20 cellular contexts compared by ENCODE assay signal in genomic region chr7:129450295-129450694, GRCh38. TPM values are rescaled to one million over a fixed set of nuclear protein-coding genes. Genes with fewer than 3 reads are reported as not detected.
DNase-seq lines count a peak whose midpoint lies in the region; ATAC-seq and TF ChIP-seq lines count a peak whose summit lies in the region.
"Had no signal": no experiment of that assay in that cellular context is flagged by ENCODE, and none has a peak within 500 bp of the region (broad histone marks: within the 10 kb centered on the region; RNA-seq: fewer than 3 reads in every experiment).

No MANE protein-coding gene starts in this region.

- peaks cover 7% of the 10 kb centered on the region for H3K9me3 Mint-ChIP-seq in activated CD4-positive, alpha-beta T cell treated with anti-CD3 and anti-CD28 coated beads, Interleukin-2, amount 10 ng/mL, durations not matched to agents 24 days and 14 days
- H3K9me3 Mint-ChIP-seq in activated T-helper 2 cell treated with anti-CD3 and anti-CD28 coated beads, Interferon-gamma antibody, Interleukin-2, Interleukin-4, amounts not matched to agents 10 μg/mL and 5 μg/mL and 100 μg/mL, durations not matched to agents 14 hours and 24 hours and 36 hours: peaks cover 12% of the 10 kb centered on the region
- peaks cover 7% of the 10 kb centered on the region for H3K9me3 Mint-ChIP-seq in stimulated activated memory B cell treated with anti-CD40 and anti-IgM and Interleukin-4, amounts not matched to agents 10 μg/mL and 1 μg/mL and 100 μg/mL, for 72 hours

- dilution Hi-C loops in IMR-90 (cut with HindIII; ENCODE audit: low sequenced_read_pairs, unreplicated experiment): no loop called here

- 0 out of 2 replicates have a peak overlapping the region, but pooled peaks have one; percentile 13 for H2AK5ac ChIP-seq in IMR-90 (ENCODE audit: low read depth, low read length)

- in situ Hi-C loops in IMR-90 (cut with MboI; ENCODE audit: low sequenced_read_pairs): no loop called here

- H2BK20ac ChIP-seq in IMR-90 (ENCODE audit: low read depth, low read length): peak overlapping the region; percentile 61

- no peaks in the 10 kb centered on the region for H3K79me1 ChIP-seq in IMR-90 (ENCODE audit: low read depth in 1 of 2, low read length in 2 of 2)

- H3K27me3 ChIP-seq in IMR-90 (ENCODE audit: control insufficient read depth, insufficient read depth, low read length): no peaks in the 10 kb centered on the region
- no peaks in the 10 kb centered on the region for H3K27me3 ChIP-seq in uterus
- H3K27me3 ChIP-seq: BLaER1 treated with 17β-estradiol and CSF1 and Interleukin-3, amounts not matched to agents 10 nM and 100 nM had no signal

- H3K4me3 Mint-ChIP-seq in activated CD4-positive, alpha-beta T cell treated with anti-CD3 and anti-CD28 coated beads, Interleukin-2, amount 10 ng/mL, durations not matched to agents 24 days and 14 days: no peak overlapping the region
- no peak overlapping the region for H3K4me3 Mint-ChIP-seq in activated T-helper 2 cell treated with anti-CD3 and anti-CD28 coated beads, Interferon-gamma antibody, Interleukin-2, Interleukin-4, amounts not matched to agents 10 μg/mL and 5 μg/mL and 100 μg/mL, durations not matched to agents 14 hours and 24 hours and 36 hours (ENCODE audit: low read depth)
- no peak overlapping the region for H3K4me3 Mint-ChIP-seq in stimulated activated memory B cell treated with anti-CD40 and anti-IgM and Interleukin-4, amounts not matched to agents 10 μg/mL and 1 μg/mL and 100 μg/mL, for 72 hours
- H3K4me3 Mint-ChIP-seq: B cell; CD4-positive, alpha-beta T cell; CD8-positive, alpha-beta T cell had no signal

- no peak overlapping the region for H3K4me3 ChIP-seq in IMR-90 (ENCODE audit: insufficient read depth, low read depth, low read length)
- H3K4me3 ChIP-seq in uterus: no peak overlapping the region
- H3K4me3 ChIP-seq: A549; BLaER1 treated with 17β-estradiol and CSF1 and Interleukin-3, amounts not matched to agents 10 nM and 100 nM had no signal

- POLR2A ChIA-PET in IMR-90 (lab: Charles Lee; ENCODE audit: unreplicated experiment): no interaction called here

- no peak overlapping the region for H2AFZ ChIP-seq in IMR-90 (replicated peaks; ENCODE audit: low read length, poor library complexity)

- TF ChIP-seq CTCF in IMR-90 (conservative IDR thresholded peaks at IDR 0.05; ENCODE audit: low read depth, low read length) (no peak), uterus (IDR thresholded peaks at IDR 0.05) (no peak)

- H3K14ac ChIP-seq in IMR-90 (replicated peaks; ENCODE audit: low read depth, low read length): peak overlapping the region; percentile 79

- peaks cover 90% of the 10 kb centered on the region for H3K36me3 Mint-ChIP-seq in activated CD4-positive, alpha-beta T cell treated with anti-CD3 and anti-CD28 coated beads, Interleukin-2, amount 10 ng/mL, durations not matched to agents 24 days and 14 days (ENCODE audit: low read depth)
- peaks cover 95% of the 10 kb centered on the region for H3K36me3 Mint-ChIP-seq in activated T-helper 2 cell treated with anti-CD3 and anti-CD28 coated beads, Interferon-gamma antibody, Interleukin-2, Interleukin-4, amounts not matched to agents 10 μg/mL and 5 μg/mL and 100 μg/mL, durations not matched to agents 14 hours and 24 hours and 36 hours (ENCODE audit: low read depth)
- H3K36me3 Mint-ChIP-seq in stimulated activated memory B cell treated with anti-CD40 and anti-IgM and Interleukin-4, amounts not matched to agents 10 μg/mL and 1 μg/mL and 100 μg/mL, for 72 hours: peaks cover 8% of the 10 kb centered on the region
- H3K36me3 Mint-ChIP-seq: CD8-positive, alpha-beta T cell had no signal

- no peaks in the 10 kb centered on the region for H3K27me3 Mint-ChIP-seq in activated CD4-positive, alpha-beta T cell treated with anti-CD3 and anti-CD28 coated beads, Interleukin-2, amount 10 ng/mL, durations not matched to agents 24 days and 14 days
- no peaks in the 10 kb centered on the region for H3K27me3 Mint-ChIP-seq in activated T-helper 2 cell treated with anti-CD3 and anti-CD28 coated beads, Interferon-gamma antibody, Interleukin-2, Interleukin-4, amounts not matched to agents 10 μg/mL and 5 μg/mL and 100 μg/mL, durations not matched to agents 14 hours and 24 hours and 36 hours (ENCODE audit: low read depth)
- no peaks in the 10 kb centered on the region for H3K27me3 Mint-ChIP-seq in stimulated activated memory B cell treated with anti-CD40 and anti-IgM and Interleukin-4, amounts not matched to agents 10 μg/mL and 1 μg/mL and 100 μg/mL, for 72 hours
- H3K27me3 Mint-ChIP-seq: B cell; CD4-positive, alpha-beta T cell had no signal

- H3K9me3 ChIP-seq in IMR-90 (ENCODE audit: control insufficient read depth, insufficient read depth, low read length) (peaks cover 6% of the 10 kb centered on the region), uterus (peaks cover 0 to 7% of the 10 kb centered on the region in 2 donors)
- H3K9me3 ChIP-seq: Caco-2 had no signal

- ATAC-seq in IMR-90 (ENCODE audit: low read depth): peak; percentile 29; the same call in 1 of the 2 replicates
- ATAC-seq in stimulated activated memory B cell treated with anti-CD40 and anti-IgM and Interleukin-4, amounts not matched to agents 10 μg/mL and 1 μg/mL and 100 μg/mL, for 72 hours: peak; percentile 61
- ATAC-seq: A549; CD8-positive, alpha-beta T cell had no signal

- peak overlapping the region; percentile 27 for H3K27ac Mint-ChIP-seq in activated CD4-positive, alpha-beta T cell treated with anti-CD3 and anti-CD28 coated beads, Interleukin-2, amount 10 ng/mL, durations not matched to agents 24 days and 14 days
- peak overlapping the region; percentile 68 for H3K27ac Mint-ChIP-seq in activated T-helper 2 cell treated with anti-CD3 and anti-CD28 coated beads, Interferon-gamma antibody, Interleukin-2, Interleukin-4, amounts not matched to agents 10 μg/mL and 5 μg/mL and 100 μg/mL, durations not matched to agents 14 hours and 24 hours and 36 hours
- H3K27ac Mint-ChIP-seq in stimulated activated memory B cell treated with anti-CD40 and anti-IgM and Interleukin-4, amounts not matched to agents 10 μg/mL and 1 μg/mL and 100 μg/mL, for 72 hours: no peak overlapping the region
- H3K27ac Mint-ChIP-seq: B cell; CD4-positive, alpha-beta T cell; CD8-positive, alpha-beta T cell had no signal

- H3K4me2 ChIP-seq in IMR-90 (ENCODE audit: low read depth, low read length): no peak overlapping the region
- H3K4me2 ChIP-seq: A549; BLaER1 treated with 17β-estradiol and CSF1 and Interleukin-3, amounts not matched to agents 10 nM and 100 nM had no signal

- no peak overlapping the region for H4K5ac ChIP-seq in IMR-90 (ENCODE audit: low read depth, low read length)

- no peaks in the 10 kb centered on the region; the same call in 1 of the 2 replicates for H3K4me1 ChIP-seq in IMR-90 (ENCODE audit: control insufficient read depth, insufficient read depth, low read length)
- H3K4me1 ChIP-seq in uterus: no peaks in the 10 kb centered on the region
- H3K4me1 ChIP-seq: A549; BLaER1 treated with 17β-estradiol and CSF1 and Interleukin-3, amounts not matched to agents 10 nM and 100 nM; Caco-2 had no signal

- peak overlapping the region; percentile 68 for H2BK5ac ChIP-seq in IMR-90 (ENCODE audit: low read depth, low read length, poor library complexity, severe bottlenecking)

- H3K36me3 ChIP-seq in IMR-90 (ENCODE audit: control insufficient read depth, insufficient read depth, low read length) (no peaks in the 10 kb centered on the region), uterus (no peaks in the 10 kb centered on the region)

- peaks cover 15% of the 10 kb centered on the region for H3K4me1 Mint-ChIP-seq in activated CD4-positive, alpha-beta T cell treated with anti-CD3 and anti-CD28 coated beads, Interleukin-2, amount 10 ng/mL, durations not matched to agents 24 days and 14 days
- peaks cover 8% of the 10 kb centered on the region for H3K4me1 Mint-ChIP-seq in activated T-helper 2 cell treated with anti-CD3 and anti-CD28 coated beads, Interferon-gamma antibody, Interleukin-2, Interleukin-4, amounts not matched to agents 10 μg/mL and 5 μg/mL and 100 μg/mL, durations not matched to agents 14 hours and 24 hours and 36 hours (ENCODE audit: low read depth)
- no peaks in the 10 kb centered on the region for H3K4me1 Mint-ChIP-seq in stimulated activated memory B cell treated with anti-CD40 and anti-IgM and Interleukin-4, amounts not matched to agents 10 μg/mL and 1 μg/mL and 100 μg/mL, for 72 hours
- H3K4me1 Mint-ChIP-seq: B cell had no signal

- no peaks in the 10 kb centered on the region for H4K20me1 ChIP-seq in IMR-90 (ENCODE audit: insufficient read depth, low read length)
- H4K20me1 ChIP-seq: BLaER1 treated with 17β-estradiol and CSF1 and Interleukin-3, amounts not matched to agents 10 nM and 100 nM had no signal

- peak overlapping the region; percentile 59; the same call in 1 of the 2 replicates for H2BK120ac ChIP-seq in IMR-90 (ENCODE audit: low read depth, low read length)

- H2BK15ac ChIP-seq in IMR-90 (ENCODE audit: low read depth, low read length): peak overlapping the region; percentile 81; the same call in 1 of the 3 replicates

- peak overlapping the region; percentile 5; the same call in 1 of the 2 replicates for H3K23ac ChIP-seq in IMR-90 (ENCODE audit: low read depth, low read length)

- intact Hi-C loops in activated CD4-positive, alpha-beta T cell treated with anti-CD3 and anti-CD28 coated beads, Interleukin-2, amount 10 ng/mL, durations not matched to agents 24 days and 14 days (cut with micrococcal nuclease): no loop called here
- intact Hi-C loops in IMR-90 (cut with micrococcal nuclease): no loop called here
- intact Hi-C loops in activated T-helper 2 cell treated with anti-CD3 and anti-CD28 coated beads, Interferon-gamma antibody, Interleukin-2, Interleukin-4, amounts not matched to agents 10 μg/mL and 5 μg/mL and 100 μg/mL, durations not matched to agents 14 hours and 24 hours and 36 hours (cut with micrococcal nuclease): no loop called here
- intact Hi-C loops in uterus (cut with DNase I; ENCODE audit: low total_unique reads): no loop called here

- 0 out of 2 replicates have a peak overlapping the region, but pooled peaks have one; percentile 27 for H3K18ac ChIP-seq in IMR-90 (ENCODE audit: low read depth, low read length)

- H3K4ac ChIP-seq in IMR-90 (ENCODE audit: low read depth, low read length): peak overlapping the region; percentile 20; the same call in 1 of the 2 replicates

- H3K27ac ChIP-seq in IMR-90 (ENCODE audit: insufficient read depth, low read length) (no peak overlapping the region), uterus (no peak overlapping the region)
- H3K27ac ChIP-seq: 22Rv1; A549; BLaER1 treated with 17β-estradiol and CSF1 and Interleukin-3, amounts not matched to agents 10 nM and 100 nM; C4-2B had no signal

- DNase-seq in activated CD4-positive, alpha-beta T cell treated with anti-CD3 and anti-CD28 coated beads, Interleukin-2, amount 10 ng/mL, durations not matched to agents 24 days and 14 days: no peak
- DNase-seq in activated CD4-positive, alpha-beta T cell treated with anti-CD3 and anti-CD28 coated beads for 48 hours: no peak
- DNase-seq in IMR-90 (no peak), activated T-cell treated with anti-CD3 and anti-CD28 coated beads for 4 hours (no peak), cortex of kidney (lab: John Stamatoyannopoulos, UW) (no peak), uterus (no peak)
- DNase-seq in activated T-helper 2 cell treated with anti-CD3 and anti-CD28 coated beads, Interferon-gamma antibody, Interleukin-2, Interleukin-4, amounts not matched to agents 10 μg/mL and 5 μg/mL and 100 μg/mL, durations not matched to agents 14 hours and 24 hours and 36 hours (ENCODE audit: low spot score): no peak
- DNase-seq: AML-193; Caco-2; Calu3; CD4-positive, alpha-beta T cell; CD8-positive, alpha-beta T cell; DMS79 treated with DMSO at 0.1 percent for 48 hours; GF-D8 had no signal

- no peak overlapping the region for H4K91ac ChIP-seq in IMR-90 (ENCODE audit: insufficient read depth, low read depth, low read length)

- CTCF ChIA-PET in IMR-90 (lab: Yijun Ruan, JAX): interaction anchor here (0.6 to 1.8 kb wide), 2 partner anchors 14 to 83 kb away, joined by 3 read pairs; no protein-coding TSS in a partner anchor

- no peaks in the 10 kb centered on the region for H3K9me1 ChIP-seq in IMR-90 (ENCODE audit: insufficient read depth, low read length)

- H3K56ac ChIP-seq in IMR-90 (ENCODE audit: extremely low read depth, insufficient read depth, low read length): no peak overlapping the region

- H3K9ac ChIP-seq in IMR-90 (ENCODE audit: low read depth, low read length): no peak overlapping the region
- H3K9ac ChIP-seq: BLaER1 treated with 17β-estradiol and CSF1 and Interleukin-3, amounts not matched to agents 10 nM and 100 nM had no signal

- H4K8ac ChIP-seq in IMR-90 (ENCODE audit: low read depth in 2 of 2, low read length in 2 of 2): peak overlapping the region in 1 of 2 experiments; percentile 5; a peak in 1 of 4 replicates

- no peak overlapping the region for H2AK9ac ChIP-seq in IMR-90 (replicated peaks; ENCODE audit: low read depth, low read length, poor library complexity)

- no TSS peak for BruUV-seq in IMR-90 (replicated peaks; lab: Mats Ljungman, UMichigan)

- TF ChIP-seq RAD21 in IMR-90 (IDR thresholded peaks at IDR 0.05; ENCODE audit: low read length): no peak

- no peak for TF ChIP-seq POLR2A in IMR-90 (IDR thresholded peaks at IDR 0.05; ENCODE audit: low read depth, low read length)
- no peak for TF ChIP-seq POLR2A in uterus (IDR thresholded peaks at IDR 0.05)

RNA-seq across cellular contexts. Expression of gene STRIP2, which starts 16.1 kb away (rescaled TPM):
- total RNA-seq in activated CD4-positive, alpha-beta T cell treated with anti-CD3 and anti-CD28 coated beads, Interleukin-2, amount 10 ng/mL, durations not matched to agents 24 days and 14 days: 86.6 and 89.6 TPM in 2 replicates
- total RNA-seq in IMR-90 (2012; rRNA removed): 2.2 and 3.0 TPM in 2 replicates
- polyA plus RNA-seq in IMR-90 (2012; rRNA removed): 1.6 and 1.8 TPM in 2 replicates
- 0.68 and 0.73 TPM in 2 replicates for polyA plus RNA-seq in IMR-90 (2012; cell fraction: cytosol; rRNA removed)
- 2.4 and 4.3 TPM in 2 replicates for polyA plus RNA-seq in IMR-90 (2012; cell fraction: nucleus; rRNA removed; ENCODE audit: low replicate concordance)
- total RNA-seq in activated T-helper 2 cell treated with anti-CD3 and anti-CD28 coated beads, Interferon-gamma antibody, Interleukin-2, Interleukin-4, amounts not matched to agents 10 μg/mL and 5 μg/mL and 100 μg/mL, durations not matched to agents 14 hours and 24 hours and 36 hours: 73.4 and 73.5 TPM in 2 replicates
- 1 to 10 TPM in 1 of 4 donors, under 1 TPM in 1, not detected in 2; 0.37 to 2.2 TPM for total RNA-seq in uterus

RNA-seq across cellular contexts. Expression of gene SMKR1, which starts 52.0 kb away (rescaled TPM):
- total RNA-seq in activated CD4-positive, alpha-beta T cell treated with anti-CD3 and anti-CD28 coated beads, Interleukin-2, amount 10 ng/mL, durations not matched to agents 24 days and 14 days: 5.9 and 6.1 TPM in 2 replicates
- total RNA-seq in IMR-90 (2012; rRNA removed) (not detected in 2 replicates), uterus (1 to 10 TPM in 1 of 4 donors, under 1 TPM in 1, not detected in 2; 0.35 to 1.7 TPM)
- 0.26 TPM in 1 of 2 replicates, not detected in the other for polyA plus RNA-seq in IMR-90 (2012; rRNA removed)
- polyA plus RNA-seq in IMR-90 (2012; cell fraction: cytosol; rRNA removed): 0.04 TPM in 1 of 2 replicates, not detected in the other
- polyA plus RNA-seq in IMR-90 (2012; cell fraction: nucleus; rRNA removed; ENCODE audit: low replicate concordance): not detected in 2 replicates
- total RNA-seq in activated T-helper 2 cell treated with anti-CD3 and anti-CD28 coated beads, Interferon-gamma antibody, Interleukin-2, Interleukin-4, amounts not matched to agents 10 μg/mL and 5 μg/mL and 100 μg/mL, durations not matched to agents 14 hours and 24 hours and 36 hours: 4.7 and 6.8 TPM in 2 replicates
- total RNA-seq: Caco-2, Calu3 had no signal

Comparison
In these comparisons a context has a peak if more than half of its experiments do, and no peak if none do; other contexts are left out.
1. RNA of gene STRIP2, which starts 16.1 kb away (total RNA-seq): 86.6 to 89.6 TPM in activated CD4-positive, alpha-beta T cell treated with anti-CD3 and anti-CD28 coated beads, Interleukin-2, amount 10 ng/mL, durations not matched to agents 24 days and 14 days and 73.4 to 73.5 TPM in activated T-helper 2 cell treated with anti-CD3 and anti-CD28 coated beads, Interferon-gamma antibody, Interleukin-2, Interleukin-4, amounts not matched to agents 10 μg/mL and 5 μg/mL and 100 μg/mL, durations not matched to agents 14 hours and 24 hours and 36 hours; 2.2 to 3.0 TPM in IMR-90 and 0.37 to 2.2 TPM in uterus; every median in the first group is over 10 times any median in the second.